In genomic region chr17:17537311-17538099, GRCh38 we compare ENCODE assay signal across 20 cellular contexts. TPM values are rescaled to one million over a fixed set of nuclear protein-coding genes. Genes with fewer than 3 reads are reported as not detected.
A peak's percentile ranks its signal among the peaks of the same experiment; 100 is the strongest.
DNase-seq lines count a peak whose midpoint lies in the region; ATAC-seq, FAIRE-seq and TF ChIP-seq lines count a peak whose summit lies in the region.
"Had no signal": no experiment of that assay in that cellular context is flagged by ENCODE, and none has a peak within 500 bp of the region (broad histone marks: within the 10 kb centered on the region; RNA-seq: fewer than 3 reads in every experiment).

No MANE protein-coding gene starts in this region.

- H3K9me3 ChIP-seq in BE2C (no peaks in the 10 kb centered on the region), IMR-90 (ENCODE audit: control insufficient read depth, insufficient read depth, low read length) (no peaks in the 10 kb centered on the region), H1 (ENCODE audit: insufficient read depth in 2 of 2, low read depth in 1 of 2, low read length in 1 of 2) (no peaks in the 10 kb centered on the region), esophagus squamous epithelium (no peaks in the 10 kb centered on the region)
- H3K9me3 ChIP-seq: sigmoid colon had no signal

- H2BK20ac ChIP-seq in IMR-90 (ENCODE audit: low read depth, low read length) (no peak overlapping the region), H1 (ENCODE audit: low read length) (no peak overlapping the region)

- H2AK9ac ChIP-seq in IMR-90 (replicated peaks; ENCODE audit: low read depth, low read length, poor library complexity): peak overlapping the region; percentile 51

- dilution Hi-C loops in IMR-90 (cut with HindIII; ENCODE audit: low sequenced_read_pairs, unreplicated experiment): no loop called here

- no peak overlapping the region for H3K18ac ChIP-seq in IMR-90 (ENCODE audit: low read depth, low read length)
- no peak overlapping the region for H3K18ac ChIP-seq in H1 (ENCODE audit: extremely low read depth, low read length)

- H3K56ac ChIP-seq in IMR-90 (ENCODE audit: extremely low read depth, insufficient read depth, low read length) (no peak overlapping the region), H1 (replicated peaks; ENCODE audit: insufficient read length, low read depth, low read length) (no peak overlapping the region)

- intact Hi-C loops in IMR-90 (cut with micrococcal nuclease) (no loop called here), esophagus squamous epithelium (cut with DNase I) (no loop called here)

- no peak for TF ChIP-seq RAD21 in IMR-90 (IDR thresholded peaks at IDR 0.05; ENCODE audit: low read length)
- TF ChIP-seq RAD21 in H1 (IDR thresholded peaks at IDR 0.05 in 1 of 2, conservative IDR thresholded peaks at IDR 0.05 in 1 of 2; ENCODE audit: low read depth in 2 of 2, low read length in 2 of 2): no peak

- H3K27me3 ChIP-seq in BE2C (no peaks in the 10 kb centered on the region), IMR-90 (ENCODE audit: control insufficient read depth, insufficient read depth, low read length) (no peaks in the 10 kb centered on the region), H1 (replicated peaks in 1 of 4; ENCODE audit: control insufficient read depth in 3 of 4, extremely low read depth in 1 of 4, insufficient read depth in 3 of 4, low read length in 3 of 4) (no peaks in the 10 kb centered on the region), esophagus squamous epithelium (no peaks in the 10 kb centered on the region)
- H3K27me3 ChIP-seq: heart left ventricle, sigmoid colon had no signal

- TF ChIP-seq EP300 in H1 (IDR thresholded peaks at IDR 0.05; ENCODE audit: borderline replicate concordance in 1 of 2, low read depth in 2 of 2, low read length in 2 of 2): no peak

- H2AFZ ChIP-seq in IMR-90 (replicated peaks; ENCODE audit: low read length, poor library complexity) (no peak overlapping the region), H1 (ENCODE audit: low read length) (no peak overlapping the region)

- POLR2A ChIA-PET in IMR-90 (lab: Charles Lee; ENCODE audit: unreplicated experiment): no interaction called here
- POLR2A ChIA-PET in H1 (lab: Charles Lee; ENCODE audit: partially characterized antibody): interaction anchor here (0.9 kb wide), 1 partner anchor 52 kb away, joined by 3 read pairs; no protein-coding TSS in a partner anchor

- H2BK120ac ChIP-seq in IMR-90 (ENCODE audit: low read depth, low read length): no peak overlapping the region
- H2BK120ac ChIP-seq in H1 (replicated peaks; ENCODE audit: low read depth, low read length): no peak overlapping the region

- no peak for FAIRE-seq in H1 (lab: Jason Lieb, UNC)
- FAIRE-seq: kidney had no signal

- H3K14ac ChIP-seq in IMR-90 (replicated peaks; ENCODE audit: low read depth, low read length) (no peak overlapping the region), H1 (ENCODE audit: insufficient read length) (no peak overlapping the region)

- no peak overlapping the region for H2BK12ac ChIP-seq in H1 (ENCODE audit: low read depth, low read length)

- H3K4me2 ChIP-seq in IMR-90 (ENCODE audit: low read depth, low read length) (no peak overlapping the region), H1 (ENCODE audit: insufficient read depth in 1 of 2, low read depth in 2 of 2, low read length in 2 of 2) (no peak overlapping the region)

- TF ChIP-seq POLR2A in IMR-90 (IDR thresholded peaks at IDR 0.05; ENCODE audit: low read depth, low read length) (no peak), H1 (IDR thresholded peaks at IDR 0.05; ENCODE audit: control extremely low read depth in 1 of 2, low read depth in 2 of 2, low read length in 2 of 2) (no peak), esophagus squamous epithelium (IDR thresholded peaks at IDR 0.05) (no peak)

- DNase-seq in BE2C (peak; percentile 31), IMR-90 (peak; percentile 37), H1 (ENCODE audit: low read depth in 1 of 2, low spot score in 2 of 2) (no peak), myocyte (ENCODE audit: low read depth) (peak; percentile 22), esophagus squamous epithelium (lab: John Stamatoyannopoulos, UW) (no peak)
- DNase-seq in activated CD4-positive, alpha-beta T cell treated with anti-CD3 and anti-CD28 coated beads, Interleukin-2, amount 50 U/mL, for 48 hours: no peak
- DNase-seq: activated CD4-positive, alpha-beta T cell treated with anti-CD3 and anti-CD28 coated beads for 36 hours; activated naive CD8-positive, alpha-beta T cell treated with anti-CD3 and anti-CD28 coated beads for 36 hours; cerebellar nuclear complex; Kasumi-1; kidney; NCI-H1694 treated with DMSO at 0.1 percent for 48 hours; NCI-H524 treated with DMSO at 0.1 percent for 48 hours; sigmoid colon; stimulated activated naive CD4-positive, alpha-beta T cell; T-cell had no signal

- CTCF ChIA-PET in IMR-90 (lab: Yijun Ruan, JAX): no interaction called here
- CTCF ChIA-PET in H1 (lab: Charles Lee; ENCODE audit: partially characterized antibody): interaction anchor here (1.2 to 5.2 kb wide), 7 partner anchors 9 to 152 kb away, joined by 3 to 33 read pairs (median 3); no protein-coding TSS in a partner anchor

- H4K8ac ChIP-seq in IMR-90 (ENCODE audit: low read depth in 2 of 2, low read length in 2 of 2): no peak overlapping the region
- H4K8ac ChIP-seq in H1 (ENCODE audit: extremely low read depth, insufficient read depth, low read length): peak overlapping the region; percentile 35; the same call in 1 of the 2 replicates

- H3K4ac ChIP-seq in IMR-90 (ENCODE audit: low read depth, low read length): no peak overlapping the region
- no peak overlapping the region for H3K4ac ChIP-seq in H1 (replicated peaks; ENCODE audit: insufficient read length, low read depth, low read length)

- H3K23me2 ChIP-seq in H1 (ENCODE audit: low read depth, low read length): no peaks in the 10 kb centered on the region

- H4K5ac ChIP-seq in IMR-90 (ENCODE audit: low read depth, low read length) (no peak overlapping the region), H1 (ENCODE audit: insufficient read length, low read depth, low read length) (no peak overlapping the region)

- in situ Hi-C loops in IMR-90 (cut with MboI; ENCODE audit: low sequenced_read_pairs): no loop called here

- H3K27ac ChIP-seq in IMR-90 (ENCODE audit: insufficient read depth, low read length) (no peak overlapping the region), H1 (ENCODE audit: low read depth, low read length) (no peak overlapping the region), esophagus squamous epithelium (no peak overlapping the region)

- 89% methylated on average over 3 of the region's 15 CpGs; no CpG with 5 or more reads in 1 of the 2 experiments for WGBS in IMR-90 (ENCODE audit: extremely low coverage in 2 of 2, insufficient read length in 1 of 2), 2 experiments
- WGBS in H1 (ENCODE audit: extremely low coverage in 1 of 2, insufficient coverage in 1 of 2, insufficient read length in 1 of 2, insufficient replicate concordance in 2 of 2, low coverage in 1 of 2, low lambda C conversion rate in 2 of 2, missing lambda C conversion rate in 1 of 2), 2 experiments: 88% methylated on average over 11 of the region's 15 CpGs; no CpG with 5 or more reads in 1 of the 2 experiments
- WGBS in esophagus squamous epithelium, 2 donors: 60 to 77% methylated on average over 1 to 12 of the region's 15 CpGs

- no peak for TF ChIP-seq CTCF in BE2C (IDR thresholded peaks at IDR 0.05; ENCODE audit: low read depth, low read length)
- no peak for TF ChIP-seq CTCF in IMR-90 (conservative IDR thresholded peaks at IDR 0.05; ENCODE audit: low read depth, low read length)
- TF ChIP-seq CTCF in H1 (IDR thresholded peaks at IDR 0.05; ENCODE audit: control extremely low read depth in 1 of 3, insufficient read depth in 1 of 3, low read depth in 1 of 3, low read length in 3 of 3): no peak
- TF ChIP-seq CTCF in esophagus squamous epithelium (IDR thresholded peaks at IDR 0.05): no peak

- no peak overlapping the region for H3K4me3 ChIP-seq in BE2C (ENCODE audit: low read depth, low read length)
- H3K4me3 ChIP-seq in IMR-90 (ENCODE audit: insufficient read depth, low read depth, low read length): no peak overlapping the region
- no peak overlapping the region for H3K4me3 ChIP-seq in H1 (ENCODE audit: extremely low read depth in 1 of 4, insufficient read depth in 2 of 4, low read depth in 3 of 4, low read length in 4 of 4)
- H3K4me3 ChIP-seq in esophagus squamous epithelium: no peak overlapping the region
- H3K4me3 ChIP-seq: heart left ventricle, sigmoid colon had no signal

- H3K79me1 ChIP-seq in IMR-90 (ENCODE audit: low read depth in 1 of 2, low read length in 2 of 2) (no peaks in the 10 kb centered on the region), H1 (ENCODE audit: low read depth, low read length) (no peaks in the 10 kb centered on the region)

- H3K23ac ChIP-seq in IMR-90 (ENCODE audit: low read depth, low read length) (no peak overlapping the region), H1 (ENCODE audit: insufficient read length) (no peak overlapping the region)

- H3K4me1 ChIP-seq in BE2C (peaks cover 11% of the 10 kb centered on the region), IMR-90 (ENCODE audit: control insufficient read depth, insufficient read depth, low read length) (peaks cover 8% of the 10 kb centered on the region; the same call in 1 of the 2 replicates), H1 (replicated peaks in 1 of 4; ENCODE audit: control insufficient read depth in 3 of 4, insufficient read depth in 4 of 4, low read length in 3 of 4) (no peaks in the 10 kb centered on the region; a peak in 1 of 7 replicates), esophagus squamous epithelium (peaks cover 0 to 25% (median 0%) of the 10 kb centered on the region in 3 donors)

- H2BK15ac ChIP-seq in IMR-90 (ENCODE audit: low read depth, low read length) (no peak overlapping the region), H1 (ENCODE audit: low read length) (0 out of 2 replicates have a peak overlapping the region, but pooled peaks have one; percentile 32)

- H2BK5ac ChIP-seq in IMR-90 (ENCODE audit: low read depth, low read length, poor library complexity, severe bottlenecking) (no peak overlapping the region), H1 (ENCODE audit: low read depth, low read length) (no peak overlapping the region)

- H2AK5ac ChIP-seq in IMR-90 (ENCODE audit: low read depth, low read length) (peak overlapping the region; percentile 33; the same call in 1 of the 2 replicates), H1 (ENCODE audit: low read depth, low read length) (no peak overlapping the region)

- H3K36me3 ChIP-seq in BE2C (no peaks in the 10 kb centered on the region), IMR-90 (ENCODE audit: control insufficient read depth, insufficient read depth, low read length) (no peaks in the 10 kb centered on the region), H1 (ENCODE audit: control insufficient read depth in 2 of 4, insufficient read depth in 4 of 4, low read length in 3 of 4) (no peaks in the 10 kb centered on the region), esophagus squamous epithelium (no peaks in the 10 kb centered on the region)
- H3K36me3 ChIP-seq: heart left ventricle, sigmoid colon had no signal

- ATAC-seq in IMR-90 (ENCODE audit: low read depth) (no peak), GM19395 (IDR thresholded peaks at IDR 0.05; ENCODE audit: unreplicated experiment) (no peak), GM18520 (IDR thresholded peaks at IDR 0.05; ENCODE audit: unreplicated experiment) (no peak)
- ATAC-seq: activated CD4-positive, alpha-beta T cell treated with anti-CD3 and anti-CD28 coated beads for 36 hours; HCT116; T-cell had no signal

- H4K91ac ChIP-seq in IMR-90 (ENCODE audit: insufficient read depth, low read depth, low read length): no peak overlapping the region
- H4K91ac ChIP-seq in H1 (replicated peaks; ENCODE audit: insufficient read length, low read length): no peak overlapping the region

- H3K9ac ChIP-seq in IMR-90 (ENCODE audit: low read depth, low read length) (no peak overlapping the region), H1 (replicated peaks in 1 of 4; ENCODE audit: extremely low read depth in 1 of 4, low read depth in 3 of 4, low read length in 3 of 4) (no peak overlapping the region)

- no peaks in the 10 kb centered on the region for H3K79me2 ChIP-seq in H1 (ENCODE audit: control insufficient read depth in 1 of 2, insufficient read depth in 2 of 2, low read length in 2 of 2)

- 0 out of 2 replicates have a peak, but pooled peaks cover 4% of the 10 kb centered on the region for H3K9me1 ChIP-seq in IMR-90 (ENCODE audit: insufficient read depth, low read length)

- no TSS peak for BruUV-seq in IMR-90 (replicated peaks; lab: Mats Ljungman, UMichigan)

- H4K20me1 ChIP-seq in IMR-90 (ENCODE audit: insufficient read depth, low read length) (no peaks in the 10 kb centered on the region), H1 (replicated peaks in 1 of 2; ENCODE audit: control insufficient read depth in 1 of 2, insufficient read depth in 2 of 2, low read length in 2 of 2) (peaks cover 0 to 2% of the 10 kb centered on the region in 2 experiments)

RNA-seq across cellular contexts. Expression of gene RASD1, which starts 41.3 kb away (rescaled TPM):
- polyA plus RNA-seq in BE2C (2012; ENCODE audit: insufficient read depth, insufficient read length, low read depth): 0.42 TPM
- total RNA-seq in IMR-90 (2012; rRNA removed) (0.54 and 1.1 TPM in 2 replicates), myocyte (0.94 and 2.7 TPM in 2 replicates), esophagus squamous epithelium (1 to 10 TPM; 1.1 to 8.4 (median 4.3) TPM)
- polyA plus RNA-seq in IMR-90 (2012; rRNA removed) (1.4 and 1.8 TPM in 2 replicates), H1 (2011; rRNA removed) (2.3 and 2.9 TPM in 2 replicates)
- polyA plus RNA-seq in IMR-90 (2012; cell fraction: cytosol; rRNA removed): 1.2 and 5.9 TPM in 2 replicates
- polyA plus RNA-seq in IMR-90 (2012; cell fraction: nucleus; rRNA removed; ENCODE audit: low replicate concordance): 8.4 and 9.1 TPM in 2 replicates
- total RNA-seq in H1 (2021; fragmentation: NEBNext Ultra II Directional; extraction: Animal tissue kit (Norgen Biotek cat#: 25700)): 1.8 and 2.6 TPM in 2 replicates
- polyA plus RNA-seq in H1 (2011; cell fraction: cytosol; rRNA removed): 2.4 TPM
- polyA plus RNA-seq in H1 (2011; cell fraction: nucleus; rRNA removed): 5.4 TPM
- 0.72 to 2.7 TPM (median 2.0 TPM) in 4 replicates for polyA plus RNA-seq in H1 (2012, experiment 1 of 2)
- polyA plus RNA-seq in H1 (2012, experiment 2 of 2): 2.0 TPM
- polyA plus RNA-seq in H1 (2013, experiment 1 of 2): 1.5 TPM
- polyA plus RNA-seq in H1 (2013, experiment 2 of 2): 1.5 TPM
- polyA minus RNA-seq in H1 (2011; rRNA and poly(A)+ RNA removed): 1.9 and 2.1 TPM in 2 replicates
- 1.9 TPM for polyA minus RNA-seq in H1 (2011; cell fraction: cytosol; rRNA and poly(A)+ RNA removed)
- polyA minus RNA-seq in H1 (2011; cell fraction: nucleus; rRNA and poly(A)+ RNA removed): 15.3 TPM
- polyA plus RNA-seq in myocyte (2012): 0.57 TPM

RNA-seq across cellular contexts. Expression of gene PEMT, which starts 54.0 kb away (rescaled TPM):
- 14.5 TPM for polyA plus RNA-seq in BE2C (2012; ENCODE audit: insufficient read depth, insufficient read length, low read depth)
- 23.3 and 25.0 TPM in 2 replicates for total RNA-seq in IMR-90 (2012; rRNA removed)
- 49.5 and 54.5 TPM in 2 replicates for polyA plus RNA-seq in IMR-90 (2012; rRNA removed)
- polyA plus RNA-seq in IMR-90 (2012; cell fraction: cytosol; rRNA removed): 32.8 and 68.4 TPM in 2 replicates
- polyA plus RNA-seq in IMR-90 (2012; cell fraction: nucleus; rRNA removed; ENCODE audit: low replicate concordance): 12.5 and 28.3 TPM in 2 replicates
- 40.1 and 42.0 TPM in 2 replicates for total RNA-seq in H1 (2021; fragmentation: NEBNext Ultra II Directional; extraction: Animal tissue kit (Norgen Biotek cat#: 25700))
- 118 and 128 TPM in 2 replicates for polyA plus RNA-seq in H1 (2011; rRNA removed)
- 63.0 TPM for polyA plus RNA-seq in H1 (2011; cell fraction: cytosol; rRNA removed)
- 77.1 TPM for polyA plus RNA-seq in H1 (2011; cell fraction: nucleus; rRNA removed)
- polyA plus RNA-seq in H1 (2012, experiment 1 of 2): 28.5 to 79.6 TPM (median 53.6 TPM) in 4 replicates
- polyA plus RNA-seq in H1 (2012, experiment 2 of 2): 79.6 TPM
- 41.7 TPM for polyA plus RNA-seq in H1 (2013, experiment 1 of 2)
- 47.0 TPM for polyA plus RNA-seq in H1 (2013, experiment 2 of 2)
- 22.2 and 23.0 TPM in 2 replicates for polyA minus RNA-seq in H1 (2011; rRNA and poly(A)+ RNA removed)
- 18.1 TPM for polyA minus RNA-seq in H1 (2011; cell fraction: cytosol; rRNA and poly(A)+ RNA removed)
- polyA minus RNA-seq in H1 (2011; cell fraction: nucleus; rRNA and poly(A)+ RNA removed): 13.7 TPM
- total RNA-seq in myocyte: 36.6 and 40.3 TPM in 2 replicates
- 32.7 TPM for polyA plus RNA-seq in myocyte (2012)
- total RNA-seq in esophagus squamous epithelium: 10 to 100 TPM; 24.6 to 32.2 (median 28.2) TPM

Comparison
In these comparisons a context has a peak if more than half of its experiments do, and no peak if none do; other contexts are left out.
1. DNase-seq: peak in BE2C (single experiment), IMR-90 (single experiment) and myocyte (single experiment); none in H1 (0 of 2), activated CD4-positive, alpha-beta T cell treated with anti-CD3 and anti-CD28 coated beads, Interleukin-2, amount 50 U/mL, for 48 hours (0 of 2) and esophagus squamous epithelium (single experiment).